1 cellular context compared by ENCODE assay signal in genomic region chr20:38255389-38255788, GRCh38.
TF ChIP-seq lines count a peak whose summit lies in the region.

No MANE protein-coding gene starts in this region.

TF ChIP-seq in SK-N-SH, 30 proteins besides CTCF, POLR2A, EP300 and RAD21 (continued from another document):
- TF ChIP-seq PBX3 (IDR thresholded peaks at IDR 0.05) (no peak), FOSL2 (IDR thresholded peaks at IDR 0.05; ENCODE audit: borderline replicate concordance, low read depth) (no peak), ZBTB33 (IDR thresholded peaks at IDR 0.05; ENCODE audit: borderline replicate concordance, low read depth) (no peak), USF1 (IDR thresholded peaks at IDR 0.05; ENCODE audit: borderline replicate concordance, low read depth) (no peak), FOXM1 (IDR thresholded peaks at IDR 0.05; ENCODE audit: low read depth) (no peak), NRF1 (IDR thresholded peaks at IDR 0.05; ENCODE audit: low read depth, low read length) (no peak), CHD2 (IDR thresholded peaks at IDR 0.05; ENCODE audit: low read length, partially characterized antibody) (no peak), REST (IDR thresholded peaks at IDR 0.05; ENCODE audit: low read depth, low read length) (no peak), SMC3 (IDR thresholded peaks at IDR 0.05; ENCODE audit: low read depth, low read length) (no peak)
